8 cellular contexts compared by ENCODE assay signal in genomic region chr22:44664149-44664548, GRCh38. TPM values are rescaled to one million over a fixed set of nuclear protein-coding genes. Genes with fewer than 3 reads are reported as not detected.
DNase-seq lines count a peak whose midpoint lies in the region; ATAC-seq, FAIRE-seq and TF ChIP-seq lines count a peak whose summit lies in the region.

No MANE protein-coding gene starts in this region.

- TF ChIP-seq CTCF in neutrophil (IDR thresholded peaks at IDR 0.05) = no peak
- no peak for TF ChIP-seq CTCF in WTC11 (IDR thresholded peaks at IDR 0.05)

- H3K36me3 ChIP-seq in neutrophil = no peaks in the 10 kb centered on the region

- H3K36me3 Mint-ChIP-seq in effector memory CD8-positive, alpha-beta T cell (ENCODE audit: insufficient read depth) = peaks cover 27% of the 10 kb centered on the region
- H3K36me3 Mint-ChIP-seq in WTC11 = no peaks in the 10 kb centered on the region

- no peaks in the 10 kb centered on the region for H3K27me3 Mint-ChIP-seq in effector memory CD8-positive, alpha-beta T cell
- peaks cover 27% of the 10 kb centered on the region for H3K27me3 Mint-ChIP-seq in WTC11 (ENCODE audit: low read depth)

- peaks cover 37% of the 10 kb centered on the region for H3K27me3 ChIP-seq in neutrophil

- peak; percentile 40 for ATAC-seq in effector memory CD8-positive, alpha-beta T cell (replicated peaks)
- no peak for ATAC-seq in HG03354 (IDR thresholded peaks at IDR 0.05; ENCODE audit: poor library complexity, severe bottlenecking, unreplicated experiment)
- ATAC-seq in HG02623 (IDR thresholded peaks at IDR 0.05; ENCODE audit: unreplicated experiment) = no peak
- ATAC-seq in WTC11 = no peak

- DNase-seq in GM18507 (ENCODE audit: extremely low spot score, insufficient read length, low read depth) = no peak
- peak; percentile 14 to 30 for DNase-seq in activated CD4-positive, alpha-beta T cell treated with anti-CD3 and anti-CD28 coated beads for 4 hours
- peak; percentile 55 to 60 (median 59) for DNase-seq in effector memory CD8-positive, alpha-beta T cell
- no peak for DNase-seq in WTC11 (ENCODE audit: low spot score)
- DNase-seq in NCI-H187 treated with DMSO at 0.1 percent for 48 hours (lab: John Stamatoyannopoulos, UW) = no peak

- H3K4me3 ChIP-seq in neutrophil (ENCODE audit: low read depth in 1 of 2, low read length in 1 of 2) = no peak overlapping the region

- H3K4me1 Mint-ChIP-seq in effector memory CD8-positive, alpha-beta T cell (ENCODE audit: low read depth in 2 of 2) = peaks cover 44 to 54% of the 10 kb centered on the region in 2 donors
- peaks cover 19% of the 10 kb centered on the region for H3K4me1 Mint-ChIP-seq in WTC11

- CTCF ChIA-PET in WTC11 (lab: Charles Lee) = interaction anchor here (1.2 to 1.6 kb wide), 2 partner anchors 21 to 37 kb away, joined by 4 to 6 read pairs; no protein-coding TSS in a partner anchor

- peaks cover 33 to 35% of the 10 kb centered on the region in 2 experiments for H3K4me1 ChIP-seq in neutrophil (ENCODE audit: control insufficient read depth in 1 of 2, insufficient read depth in 1 of 2, low read depth in 1 of 2, low read length in 1 of 2)

- H3K27ac Mint-ChIP-seq in effector memory CD8-positive, alpha-beta T cell = peak overlapping the region; percentile 87 to 88
- H3K27ac Mint-ChIP-seq in WTC11 = no peak overlapping the region

- peak; percentile 82 for FAIRE-seq in GM18507 (lab: Jason Lieb, UNC)

- H3K27ac ChIP-seq in neutrophil = peak overlapping the region; percentile 59

- peak overlapping the region; percentile 70 to 74 for H3K4me3 Mint-ChIP-seq in effector memory CD8-positive, alpha-beta T cell
- H3K4me3 Mint-ChIP-seq in WTC11 = no peak overlapping the region

- H3K9me3 Mint-ChIP-seq in effector memory CD8-positive, alpha-beta T cell = no peaks in the 10 kb centered on the region
- H3K9me3 Mint-ChIP-seq in WTC11 = no peaks in the 10 kb centered on the region

- no peaks in the 10 kb centered on the region for H3K9me3 ChIP-seq in neutrophil

- POLR2A ChIA-PET in WTC11 (lab: Charles Lee) = no interaction called here

TF ChIP-seq in WTC11, 78 proteins besides CTCF, POLR2A, EP300 and RAD21:
- TF ChIP-seq SMAD3 (CRISPR knock-in tag; IDR thresholded peaks at IDR 0.05; ENCODE audit: borderline replicate concordance) (no peak), NFATC4 (CRISPR knock-in tag; IDR thresholded peaks at IDR 0.05) (no peak), FOXP4 (CRISPR knock-in tag; IDR thresholded peaks at IDR 0.05) (no peak), CBFB (CRISPR knock-in tag; IDR thresholded peaks at IDR 0.05; ENCODE audit: low read depth) (no peak), ZNF263 (CRISPR knock-in tag; IDR thresholded peaks at IDR 0.05; ENCODE audit: low read depth) (no peak), NR3C1 (CRISPR knock-in tag; conservative IDR thresholded peaks at IDR 0.05; ENCODE audit: low read depth) (no peak), HMGXB4 (CRISPR knock-in tag; IDR thresholded peaks at IDR 0.05) (no peak), TEAD1 (CRISPR knock-in tag; IDR thresholded peaks at IDR 0.05) (no peak), MAX (CRISPR knock-in tag; IDR thresholded peaks at IDR 0.05) (no peak), ATF2 (CRISPR knock-in tag; IDR thresholded peaks at IDR 0.05; ENCODE audit: borderline replicate concordance, low read depth) (no peak), ZNF532 (CRISPR knock-in tag; IDR thresholded peaks at IDR 0.05; ENCODE audit: borderline replicate concordance) (no peak), ZNF121 (CRISPR knock-in tag; IDR thresholded peaks at IDR 0.05) (no peak)

RNA-seq across cellular contexts. Expression of gene PRR5, which starts 37.9 kb away (rescaled TPM):
- 12.3 to 15.6 TPM (median 13.6 TPM) in 3 replicates for total RNA-seq in WTC11 (2021)

Comparison
In these comparisons a context has a peak if more than half of its experiments do, and no peak if none do; other contexts are left out.
1. DNase-seq: peak in activated CD4-positive, alpha-beta T cell treated with anti-CD3 and anti-CD28 coated beads for 4 hours (2 of 2) and effector memory CD8-positive, alpha-beta T cell (3 of 3); none in GM18507 (single experiment), WTC11 (single experiment) and NCI-H187 treated with DMSO at 0.1 percent for 48 hours (single experiment).